ENCODE assay signal across 8 cellular contexts in the genomic region with DNA sequence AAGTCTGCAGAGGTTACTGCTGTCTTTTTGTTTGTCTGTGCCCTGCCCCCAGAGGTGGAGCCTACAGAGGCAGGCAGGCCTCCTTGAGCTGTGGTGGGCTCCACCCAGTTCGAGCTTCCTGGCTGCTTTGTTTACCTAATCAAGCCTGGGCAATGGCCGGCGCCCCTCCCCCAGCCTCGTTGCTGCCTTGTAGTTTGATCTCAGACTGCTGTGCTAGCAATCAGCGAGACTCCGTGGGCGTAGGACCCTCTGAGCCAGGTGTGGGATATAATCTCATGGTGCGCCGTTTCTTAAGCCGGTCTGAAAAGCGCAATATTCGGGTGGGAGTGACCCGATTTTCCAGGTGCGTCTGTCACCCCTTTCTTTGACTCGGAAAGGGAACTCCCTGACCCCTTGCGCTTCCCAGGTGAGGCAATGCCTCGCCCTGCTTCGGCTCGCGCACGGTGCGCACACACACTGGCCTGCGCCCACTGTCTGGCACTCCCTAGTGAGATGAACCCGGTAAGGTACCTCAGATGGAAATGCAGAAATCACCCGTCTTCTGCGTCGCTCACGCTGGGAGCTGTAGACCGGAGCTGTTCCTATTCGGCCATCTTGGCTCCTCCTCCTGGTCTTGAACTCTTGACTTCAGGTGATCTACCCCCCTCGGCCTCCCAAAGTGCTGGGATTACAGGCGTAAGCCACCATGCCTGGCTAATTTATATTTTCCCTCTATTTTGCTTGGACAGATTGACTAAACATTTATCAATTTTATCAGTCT. TPM values are rescaled to one million over a fixed set of nuclear protein-coding genes. Genes with fewer than 3 reads are reported as not detected.
A peak's percentile ranks its signal among the peaks of the same experiment; 100 is the strongest.
DNase-seq lines count a peak whose midpoint lies in the region; ATAC-seq and TF ChIP-seq lines count a peak whose summit lies in the region.
"Not testable (repeated sequence)": the region's sequence is repeated elsewhere in the genome, so short reads cannot be mapped to it uniquely, and the experiment has no call there.

No MANE protein-coding gene starts in this region.

- H3K4me2 ChIP-seq in GM23338 (peak overlapping the region; percentile 9; the same call in 1 of the 2 replicates), neural progenitor cell (peak overlapping the region; percentile 51)

- not testable (repeated sequence) for H3K9me3 ChIP-seq in CD4-positive, CD25-positive, alpha-beta regulatory T cell (ENCODE audit: control insufficient read depth in 2 of 2, low read length in 2 of 2); HUES64 (ENCODE audit: insufficient read depth, low read depth, low read length); iPS-18a (ENCODE audit: control insufficient read depth, low read depth, low read length); neural progenitor cell (ENCODE audit: low read depth)

- not testable (repeated sequence) for H3F3A ChIP-seq in GM23338 (replicated peaks; ENCODE audit: low read depth); neural progenitor cell (ENCODE audit: low read depth)

- not testable (repeated sequence) for H3K9me2 ChIP-seq in GM23338 (ENCODE audit: insufficient read depth)

- not testable (repeated sequence) for TF ChIP-seq CTCF in GM23338 (conservative IDR thresholded peaks at IDR 0.05; ENCODE audit: low read depth in 2 of 2); neural progenitor cell (IDR thresholded peaks at IDR 0.05)

- not testable (repeated sequence) for ATAC-seq in CD4-positive, CD25-positive, alpha-beta regulatory T cell (ENCODE audit: low read depth in 2 of 2); GM23338; central memory CD8-positive, alpha-beta T cell (replicated peaks; ENCODE audit: extremely low read depth, poor library complexity, severe bottlenecking)

- H2AFZ ChIP-seq in GM23338; neural progenitor cell (replicated peaks): not testable (repeated sequence)

- DNase-seq in CD4-positive, CD25-positive, alpha-beta regulatory T cell: peak in 1 of 3 donors; percentile 3
- DNase-seq in GM23338 (ENCODE audit: low spot score) (peak; percentile 10), activated gamma-delta T cell treated with Interleukin-2 at 50 U/mL for 16 hours (peak; percentile 11)
- DNase-seq in T-helper 2 cell treated with Interferon-gamma antibody and Interleukin-4, amounts not matched to agents 5 μg/mL and 100 μg/mL, for 36 hours (ENCODE audit: low spot score); central memory CD8-positive, alpha-beta T cell (ENCODE audit: low spot score in 2 of 2); neural progenitor cell (ENCODE audit: low spot score): not testable (repeated sequence)

- not testable (repeated sequence) for H3K4me1 ChIP-seq in CD4-positive, CD25-positive, alpha-beta regulatory T cell (ENCODE audit: control insufficient read depth, insufficient read depth, low read length, poor library complexity, severe bottlenecking); GM23338 (ENCODE audit: insufficient read depth); HUES64 (ENCODE audit: insufficient read depth, low read length); iPS-18a (ENCODE audit: control insufficient read depth, low read depth, low read length); neural progenitor cell

- H3K27ac Mint-ChIP-seq in CD4-positive, CD25-positive, alpha-beta regulatory T cell: peak overlapping the region in 2 of 3 donors; percentile 42 to 72
- H3K27ac Mint-ChIP-seq in GM23338 (0 out of 2 replicates have a peak overlapping the region, but pooled peaks have one; percentile 59), neural progenitor cell (peak overlapping the region; percentile 74)
- peak overlapping the region; percentile 62 for H3K27ac Mint-ChIP-seq in T-helper 2 cell treated with Interferon-gamma antibody and Interleukin-4, amounts not matched to agents 5 μg/mL and 100 μg/mL, for 36 hours
- H3K27ac Mint-ChIP-seq in central memory CD8-positive, alpha-beta T cell (ENCODE audit: low read depth): peak overlapping the region; percentile 16

- H3K4me3 ChIP-seq in CD4-positive, CD25-positive, alpha-beta regulatory T cell (ENCODE audit: low read depth, low read length): not testable (repeated sequence)
- H3K4me3 ChIP-seq in GM23338 (peak overlapping the region; percentile 11; the same call in 1 of the 2 replicates), HUES64 (ENCODE audit: low read length) (peak overlapping the region; percentile 26), iPS-18a (ENCODE audit: low read length) (peak overlapping the region; percentile 24), neural progenitor cell (peak overlapping the region; percentile 21)

- not testable (repeated sequence) for H3K27ac ChIP-seq in CD4-positive, CD25-positive, alpha-beta regulatory T cell (ENCODE audit: insufficient read depth, low read length, poor library complexity, severe bottlenecking); HUES64 (ENCODE audit: low read depth, low read length); iPS-18a (ENCODE audit: low read length); neural progenitor cell
- peak overlapping the region; percentile 51; the same call in 1 of the 2 replicates for H3K27ac ChIP-seq in GM23338 (ENCODE audit: low read depth)

- peaks cover 7 to 16% (median 10%) of the 10 kb centered on the region in 4 donors for H3K4me1 Mint-ChIP-seq in CD4-positive, CD25-positive, alpha-beta regulatory T cell
- H3K4me1 Mint-ChIP-seq in GM23338; T-helper 2 cell treated with Interferon-gamma antibody and Interleukin-4, amounts not matched to agents 5 μg/mL and 100 μg/mL, for 36 hours (ENCODE audit: low read depth); central memory CD8-positive, alpha-beta T cell; neural progenitor cell: not testable (repeated sequence)

- not testable (repeated sequence) for H3K9ac ChIP-seq in HUES64 (ENCODE audit: low read depth, low read length); iPS-18a (ENCODE audit: low read length); neural progenitor cell

- H3K4me3 Mint-ChIP-seq in CD4-positive, CD25-positive, alpha-beta regulatory T cell: peak overlapping the region in 2 of 4 donors; percentile 68 to 75
- peak overlapping the region; percentile 52 for H3K4me3 Mint-ChIP-seq in GM23338
- H3K4me3 Mint-ChIP-seq in T-helper 2 cell treated with Interferon-gamma antibody and Interleukin-4, amounts not matched to agents 5 μg/mL and 100 μg/mL, for 36 hours; central memory CD8-positive, alpha-beta T cell; neural progenitor cell: not testable (repeated sequence)

- WGBS in HUES64: 63% methylated on average over 23 of the region's 32 CpGs

- H3K79me2 ChIP-seq in GM23338 (replicated peaks; ENCODE audit: insufficient read depth) (peaks cover 19% of the 10 kb centered on the region), neural progenitor cell (ENCODE audit: low read depth) (peaks cover 18% of the 10 kb centered on the region)

- H4K20me1 ChIP-seq in GM23338 (replicated peaks; ENCODE audit: insufficient read depth); neural progenitor cell (ENCODE audit: low read depth): not testable (repeated sequence)

- H3K9me3 Mint-ChIP-seq in CD4-positive, CD25-positive, alpha-beta regulatory T cell; GM23338; T-helper 2 cell treated with Interferon-gamma antibody and Interleukin-4, amounts not matched to agents 5 μg/mL and 100 μg/mL, for 36 hours; central memory CD8-positive, alpha-beta T cell; neural progenitor cell: not testable (repeated sequence)

- peaks cover 11% of the 10 kb centered on the region for H3K36me3 Mint-ChIP-seq in CD4-positive, CD25-positive, alpha-beta regulatory T cell
- H3K36me3 Mint-ChIP-seq in GM23338 (ENCODE audit: low read depth) (peaks cover 31% of the 10 kb centered on the region), neural progenitor cell (peaks cover 20% of the 10 kb centered on the region)
- peaks cover 15% of the 10 kb centered on the region for H3K36me3 Mint-ChIP-seq in T-helper 2 cell treated with Interferon-gamma antibody and Interleukin-4, amounts not matched to agents 5 μg/mL and 100 μg/mL, for 36 hours (ENCODE audit: low read depth)
- H3K36me3 Mint-ChIP-seq in central memory CD8-positive, alpha-beta T cell (ENCODE audit: insufficient read depth): not testable (repeated sequence)

- H3K27me3 ChIP-seq in CD4-positive, CD25-positive, alpha-beta regulatory T cell (ENCODE audit: control insufficient read depth, insufficient read depth, low read length); GM23338 (ENCODE audit: insufficient read depth); HUES64 (ENCODE audit: insufficient read depth, low read length); iPS-18a (ENCODE audit: control insufficient read depth, insufficient read depth, low read length); neural progenitor cell: not testable (repeated sequence)

- H3K27me3 Mint-ChIP-seq in CD4-positive, CD25-positive, alpha-beta regulatory T cell; GM23338 (ENCODE audit: insufficient read depth, low read depth, poor library complexity); T-helper 2 cell treated with Interferon-gamma antibody and Interleukin-4, amounts not matched to agents 5 μg/mL and 100 μg/mL, for 36 hours (ENCODE audit: low read depth); central memory CD8-positive, alpha-beta T cell; neural progenitor cell (ENCODE audit: insufficient read depth, low read depth): not testable (repeated sequence)

- H3K36me3 ChIP-seq in CD4-positive, CD25-positive, alpha-beta regulatory T cell (ENCODE audit: control insufficient read depth, insufficient read depth, low read length); GM23338 (ENCODE audit: insufficient read depth); iPS-18a (ENCODE audit: control insufficient read depth, low read depth, low read length): not testable (repeated sequence)
- H3K36me3 ChIP-seq in HUES64 (ENCODE audit: insufficient read depth, low read length) (peaks cover 24% of the 10 kb centered on the region), neural progenitor cell (peaks cover 21% of the 10 kb centered on the region)

RNA-seq across cellular contexts. Expression of a gene that starts 27.5 kb away (rescaled TPM):
- total RNA-seq in CD4-positive, CD25-positive, alpha-beta regulatory T cell: 32.5 TPM
- polyA plus RNA-seq in CD4-positive, CD25-positive, alpha-beta regulatory T cell: 1 to 10 TPM; 2.0 to 6.3 (median 5.0) TPM
- 34.6 and 43.9 TPM in 2 replicates for total RNA-seq in GM23338 (2014; rRNA removed; shearing (Covaris generic))
- 10.1 and 10.4 TPM in 2 replicates for polyA plus RNA-seq in GM23338 (2016; fragmentation: Nextera tagmentation; extraction: Ambion mirVana)
- 39.1 TPM for polyA plus RNA-seq in HUES64 (2013, experiment 1 of 2)
- 41.4 TPM for polyA plus RNA-seq in HUES64 (2013, experiment 2 of 2)
- total RNA-seq in neural progenitor cell (ENCODE audit: low replicate concordance): 53.2 and 81.3 TPM in 2 replicates

RNA-seq across cellular contexts. Expression of a gene that starts 32.8 kb away (rescaled TPM):
- total RNA-seq in CD4-positive, CD25-positive, alpha-beta regulatory T cell: 24.5 TPM
- 10 to 100 TPM; 14.3 to 34.4 (median 20.2) TPM for polyA plus RNA-seq in CD4-positive, CD25-positive, alpha-beta regulatory T cell
- total RNA-seq in GM23338 (2014; rRNA removed; shearing (Covaris generic)): 43.5 and 58.3 TPM in 2 replicates
- 15.4 and 16.2 TPM in 2 replicates for polyA plus RNA-seq in GM23338 (2016; fragmentation: Nextera tagmentation; extraction: Ambion mirVana)
- polyA plus RNA-seq in HUES64 (2013, experiment 1 of 2): 26.0 TPM
- polyA plus RNA-seq in HUES64 (2013, experiment 2 of 2): 18.1 TPM
- total RNA-seq in neural progenitor cell (ENCODE audit: low replicate concordance): 20.1 and 20.5 TPM in 2 replicates

Comparison
In these comparisons a context has a peak if more than half of its experiments do, and no peak if none do; other contexts are left out.
1. H3K27ac Mint-ChIP-seq: peak in every context shown above with its lines; median percentile 74 in neural progenitor cell; 62 in T-helper 2 cell treated with Interferon-gamma antibody and Interleukin-4, amounts not matched to agents 5 μg/mL and 100 μg/mL, for 36 hours; 59 in GM23338; 57 in CD4-positive, CD25-positive, alpha-beta regulatory T cell; 16 in central memory CD8-positive, alpha-beta T cell.